ENCODE assay signal across 19 cellular contexts in genomic region chr12:89286506-89286905, GRCh38.
DNase-seq lines count a peak whose midpoint lies in the region; TF ChIP-seq lines count a peak whose summit lies in the region.
"Had no signal": no experiment of that assay in that cellular context is flagged by ENCODE, and none has a peak within 500 bp of the region (broad histone marks: within the 10 kb centered on the region; RNA-seq: fewer than 3 reads in every experiment).

No MANE protein-coding gene starts in this region.

- 68% methylated on average over 3 of the region's 3 CpGs for WGBS in prostate gland

- peaks cover 3% of the 10 kb centered on the region; the same call in 1 of the 2 replicates for H3K9me2 ChIP-seq in PC-9 (ENCODE audit: insufficient read depth)

- BruUV-seq in A673 (replicated peaks; lab: Mats Ljungman, UMichigan): no TSS peak
- BruUV-seq in PC-9 (replicated peaks; lab: Mats Ljungman, UMichigan): no TSS peak

- TF ChIP-seq CTCF in A673 (conservative IDR thresholded peaks at IDR 0.05; ENCODE audit: low read depth, low read length) (no peak), PC-9 (conservative IDR thresholded peaks at IDR 0.05) (no peak), prostate gland (IDR thresholded peaks at IDR 0.05) (no peak)

- CTCF ChIA-PET in A673 (lab: Charles Lee) (no interaction called here), PC-9 (lab: Charles Lee) (no interaction called here)

- 0 out of 2 replicates have a peak overlapping the region, but pooled peaks have one; percentile 48 for H2AFZ ChIP-seq in PC-9
- H2AFZ ChIP-seq: GM23338 had no signal

- no peak overlapping the region for H3K4me2 ChIP-seq in PC-9
- H3K4me2 ChIP-seq: GM23338 had no signal

- H3K27me3 ChIP-seq in A673 (replicated peaks; ENCODE audit: insufficient read depth, low read depth, low read length, poor library complexity) (no peaks in the 10 kb centered on the region), PC-9 (ENCODE audit: insufficient read depth, low read depth) (no peaks in the 10 kb centered on the region), prostate gland (replicated peaks; ENCODE audit: insufficient read depth) (no peaks in the 10 kb centered on the region)

- H3K79me2 ChIP-seq in PC-9 (ENCODE audit: low read depth): no peaks in the 10 kb centered on the region

- H3K36me3 ChIP-seq in A673 (ENCODE audit: insufficient read depth, low read length, poor library complexity, severe bottlenecking) (no peaks in the 10 kb centered on the region), PC-9 (ENCODE audit: low read depth) (no peaks in the 10 kb centered on the region), prostate gland (no peaks in the 10 kb centered on the region)

- TF ChIP-seq POLR2A in prostate gland (IDR thresholded peaks at IDR 0.05): no peak

- peak; percentile 6 for DNase-seq in DMS 273 (lab: John Stamatoyannopoulos, UW; ENCODE audit: unreplicated experiment)
- DNase-seq in DMS 273 treated with DMSO at 0.1 percent for 48 hours (lab: John Stamatoyannopoulos, UW): no peak
- no peak for DNase-seq in A673 (ENCODE audit: low spot score)
- peak; percentile 75 to 78 for DNase-seq in NCI-H526 (lab: John Stamatoyannopoulos, UW)
- DNase-seq in PC-9: no peak
- no peak for DNase-seq in NCI-H1436 (lab: John Stamatoyannopoulos, UW)
- no peak for DNase-seq in DMS53 (lab: John Stamatoyannopoulos, UW)
- DNase-seq in prostate gland (ENCODE audit: low spot score): no peak
- DNase-seq: ACHN; AML-193; C1 segment of cervical spinal cord; Calu3; CD4-positive, alpha-beta memory T cell; COR-L47; DMS79 treated with DMSO at 0.1 percent for 48 hours; GF-D8; H9 had no signal

- peak overlapping the region; percentile 14 for H3K27ac ChIP-seq in A673 (ENCODE audit: low read depth, low read length, poor library complexity, severe bottlenecking)
- H3K27ac ChIP-seq in PC-9: no peak overlapping the region
- no peak overlapping the region for H3K27ac ChIP-seq in prostate gland
- H3K27ac ChIP-seq: 22Rv1 had no signal

- peaks cover 65% of the 10 kb centered on the region for H3K4me1 ChIP-seq in A673 (ENCODE audit: insufficient read depth, low read length, poor library complexity, severe bottlenecking)
- no peaks in the 10 kb centered on the region for H3K4me1 ChIP-seq in PC-9 (replicated peaks; ENCODE audit: insufficient read depth)
- H3K4me1 ChIP-seq in prostate gland (replicated peaks): no peaks in the 10 kb centered on the region

- intact Hi-C loops in A673 (cut with micrococcal nuclease; ENCODE audit: unreplicated experiment) (no loop called here), PC-9 (cut with micrococcal nuclease; ENCODE audit: unreplicated experiment) (no loop called here), prostate gland (cut with DNase I) (no loop called here)

- H3K9me3 ChIP-seq in A673 (ENCODE audit: low read depth, low read length, poor library complexity, severe bottlenecking) (no peaks in the 10 kb centered on the region), PC-9 (ENCODE audit: insufficient read depth, low read depth) (no peaks in the 10 kb centered on the region), prostate gland (no peaks in the 10 kb centered on the region)

- POLR2A ChIA-PET in A673 (lab: Charles Lee; ENCODE audit: low non-redundant PET) (no interaction called here), PC-9 (lab: Charles Lee; ENCODE audit: unreplicated experiment) (no interaction called here)

- H3K4me3 ChIP-seq in A673 (ENCODE audit: low read depth, low read length, poor library complexity, severe bottlenecking) (no peak overlapping the region), PC-9 (no peak overlapping the region), prostate gland (no peak overlapping the region)
- H3K4me3 ChIP-seq: GM23338 had no signal

- no peaks in the 10 kb centered on the region for H3F3A ChIP-seq in PC-9 (ENCODE audit: insufficient read depth, low read depth)

- no peaks in the 10 kb centered on the region for H4K20me1 ChIP-seq in PC-9 (ENCODE audit: insufficient read depth)

Comparison
In these comparisons a context has a peak if more than half of its experiments do, and no peak if none do; other contexts are left out.
1. DNase-seq: peak in DMS 273 (single experiment) and NCI-H526 (2 of 2); none in DMS 273 treated with DMSO at 0.1 percent for 48 hours (single experiment), A673 (single experiment), PC-9 (0 of 2), NCI-H1436 (single experiment), DMS53 (single experiment) and prostate gland (single experiment).